Comparison of ENCODE assay signal across 1 cellular context in the genomic region with DNA sequence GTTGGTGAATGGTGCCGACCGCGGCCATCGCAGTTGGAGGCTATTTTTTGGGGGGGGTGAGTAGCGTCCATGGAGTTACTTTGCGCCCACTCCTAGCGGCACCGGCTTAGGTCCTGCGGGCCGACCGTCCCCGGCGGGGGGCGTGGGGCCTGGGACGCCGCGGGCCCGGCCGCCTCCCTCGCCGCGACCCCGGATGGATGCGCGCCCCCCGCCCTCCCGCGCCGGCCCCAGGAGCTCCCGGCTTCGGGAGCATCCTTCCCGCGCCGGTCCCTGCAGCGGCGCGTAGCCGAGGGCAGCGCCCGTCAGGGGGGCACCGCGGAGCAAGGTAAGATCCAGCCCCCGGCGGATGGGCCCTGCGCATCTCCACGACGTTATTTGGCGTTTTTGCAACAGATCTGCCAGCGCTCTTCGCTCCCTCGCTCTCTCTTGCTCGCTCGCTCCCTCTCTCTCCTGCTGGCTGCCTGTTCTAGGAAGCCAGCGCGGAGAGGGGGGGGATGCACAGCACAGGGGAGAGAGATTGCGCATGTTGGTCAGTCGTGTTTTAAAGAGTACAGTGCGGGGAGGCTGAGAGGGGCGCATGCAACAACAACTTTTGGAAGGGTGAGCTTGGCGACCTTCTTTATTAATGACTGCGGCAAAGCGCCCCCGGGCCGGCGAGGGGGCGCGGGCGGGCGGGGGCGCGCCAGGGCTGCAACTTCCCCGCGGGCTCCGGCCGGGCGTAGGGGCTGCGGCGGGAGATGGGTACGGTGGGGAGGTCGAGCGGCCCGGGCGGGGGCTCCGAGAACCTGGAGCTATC.
A peak's percentile ranks its signal among the peaks of the same experiment; 100 is the strongest.
TF ChIP-seq lines count a peak whose summit lies in the region.

No MANE protein-coding gene starts in this region.

TF ChIP-seq in HepG2, 621 proteins besides CTCF, POLR2A, EP300 and RAD21 (continued from another document and continues in another):
- TF ChIP-seq, protein P1, sequence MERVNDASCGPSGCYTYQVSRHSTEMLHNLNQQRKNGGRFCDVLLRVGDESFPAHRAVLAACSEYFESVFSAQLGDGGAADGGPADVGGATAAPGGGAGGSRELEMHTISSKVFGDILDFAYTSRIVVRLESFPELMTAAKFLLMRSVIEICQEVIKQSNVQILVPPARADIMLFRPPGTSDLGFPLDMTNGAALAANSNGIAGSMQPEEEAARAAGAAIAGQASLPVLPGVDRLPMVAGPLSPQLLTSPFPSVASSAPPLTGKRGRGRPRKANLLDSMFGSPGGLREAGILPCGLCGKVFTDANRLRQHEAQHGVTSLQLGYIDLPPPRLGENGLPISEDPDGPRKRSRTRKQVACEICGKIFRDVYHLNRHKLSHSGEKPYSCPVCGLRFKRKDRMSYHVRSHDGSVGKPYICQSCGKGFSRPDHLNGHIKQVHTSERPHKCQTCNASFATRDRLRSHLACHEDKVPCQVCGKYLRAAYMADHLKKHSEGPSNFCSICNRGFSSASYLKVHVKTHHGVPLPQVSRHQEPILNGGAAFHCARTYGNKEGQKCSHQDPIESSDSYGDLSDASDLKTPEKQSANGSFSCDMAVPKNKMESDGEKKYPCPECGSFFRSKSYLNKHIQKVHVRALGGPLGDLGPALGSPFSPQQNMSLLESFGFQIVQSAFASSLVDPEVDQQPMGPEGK (CRISPR knock-in tag; IDR thresholded peaks at IDR 0.05), result peak; percentile 50; the same call in 1 of the 2 replicates
- TF ChIP-seq, protein P2, sequence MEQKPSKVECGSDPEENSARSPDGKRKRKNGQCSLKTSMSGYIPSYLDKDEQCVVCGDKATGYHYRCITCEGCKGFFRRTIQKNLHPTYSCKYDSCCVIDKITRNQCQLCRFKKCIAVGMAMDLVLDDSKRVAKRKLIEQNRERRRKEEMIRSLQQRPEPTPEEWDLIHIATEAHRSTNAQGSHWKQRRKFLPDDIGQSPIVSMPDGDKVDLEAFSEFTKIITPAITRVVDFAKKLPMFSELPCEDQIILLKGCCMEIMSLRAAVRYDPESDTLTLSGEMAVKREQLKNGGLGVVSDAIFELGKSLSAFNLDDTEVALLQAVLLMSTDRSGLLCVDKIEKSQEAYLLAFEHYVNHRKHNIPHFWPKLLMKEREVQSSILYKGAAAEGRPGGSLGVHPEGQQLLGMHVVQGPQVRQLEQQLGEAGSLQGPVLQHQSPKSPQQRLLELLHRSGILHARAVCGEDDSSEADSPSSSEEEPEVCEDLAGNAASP (CRISPR knock-in tag; IDR thresholded peaks at IDR 0.05; ENCODE audit: borderline replicate concordance), result no peak
- TF ChIP-seq BORCS8-MEF2B (CRISPR knock-in tag; IDR thresholded peaks at IDR 0.05) (0 out of 2 replicates have a peak, but pooled peaks have one; percentile 8), CCDC6 (CRISPR knock-in tag; IDR thresholded peaks at IDR 0.05) (0 out of 2 replicates have a peak, but pooled peaks have one; percentile 32), NCOA5 (CRISPR knock-in tag; IDR thresholded peaks at IDR 0.05) (no peak), TARDBP (CRISPR knock-in tag; IDR thresholded peaks at IDR 0.05) (no peak), KDM2A (CRISPR knock-in tag; IDR thresholded peaks at IDR 0.05; ENCODE audit: borderline replicate concordance, low read depth) (peak; percentile 71; the same call in 1 of the 2 replicates), ZBTB14 (CRISPR knock-in tag; IDR thresholded peaks at IDR 0.05) (peak; percentile 11; the same call in 1 of the 2 replicates), ZNF281 (CRISPR knock-in tag; IDR thresholded peaks at IDR 0.05; ENCODE audit: borderline replicate concordance) (peak; percentile 44; the same call in 1 of the 2 replicates), KAT7 (CRISPR knock-in tag; IDR thresholded peaks at IDR 0.05; ENCODE audit: borderline replicate concordance) (0 out of 2 replicates have a peak, but pooled peaks have one; percentile 11), PTBP1 (IDR thresholded peaks at IDR 0.05; ENCODE audit: low read depth, low read length, poor library complexity, severe bottlenecking) (peak; percentile 27), CREBL2 (CRISPR knock-in tag; IDR thresholded peaks at IDR 0.05; ENCODE audit: borderline replicate concordance) (no peak), BRD4 (CRISPR knock-in tag; IDR thresholded peaks at IDR 0.05) (peak; percentile 35; the same call in 1 of the 2 replicates), NKX3-1 (CRISPR knock-in tag; IDR thresholded peaks at IDR 0.05) (0 out of 2 replicates have a peak, but pooled peaks have one; percentile 8), ZNF672 (CRISPR knock-in tag; IDR thresholded peaks at IDR 0.05) (no peak), ZFY (CRISPR knock-in tag; IDR thresholded peaks at IDR 0.05) (peak; percentile 19; the same call in 1 of the 2 replicates), ZEB1 (IDR thresholded peaks at IDR 0.05; ENCODE audit: insufficient replicate concordance, low read depth) (no peak), POLR2AphosphoS5 (IDR thresholded peaks at IDR 0.05; ENCODE audit: low read depth, low read length) (0 out of 2 replicates have a peak, but pooled peaks have one; percentile 37), SOX6 (IDR thresholded peaks at IDR 0.05) (no peak), SOX6 (CRISPR knock-in tag; IDR thresholded peaks at IDR 0.05) (peak; percentile 5; the same call in 1 of the 2 replicates), HNRNPLL (IDR thresholded peaks at IDR 0.05; ENCODE audit: low read depth, low read length, poor library complexity, severe bottlenecking) (peak; percentile 49), KDM5B (CRISPR knock-in tag; IDR thresholded peaks at IDR 0.05; ENCODE audit: borderline replicate concordance) (peak; percentile 3; the same call in 1 of the 2 replicates), RBFOX2 (IDR thresholded peaks at IDR 0.05; ENCODE audit: low read depth, low read length) (no peak), HOXA3 (CRISPR knock-in tag; IDR thresholded peaks at IDR 0.05) (peak; percentile 55; the same call in 1 of the 2 replicates), GZF1 (CRISPR knock-in tag; IDR thresholded peaks at IDR 0.05) (peak; percentile 92), MBNL3 (CRISPR knock-in tag; conservative IDR thresholded peaks at IDR 0.05) (no peak), SP1 (IDR thresholded peaks at IDR 0.05) (no peak), SP1 (CRISPR knock-in tag; IDR thresholded peaks at IDR 0.05) (peak; percentile 23; the same call in 1 of the 2 replicates), ZMYM4 (CRISPR knock-in tag; IDR thresholded peaks at IDR 0.05) (0 out of 2 replicates have a peak, but pooled peaks have one; percentile 20), RAD51 (IDR thresholded peaks at IDR 0.05; ENCODE audit: borderline replicate concordance) (no peak), HDAC1 (CRISPR knock-in tag; IDR thresholded peaks at IDR 0.05) (peak; percentile 58), RNF2 (conservative IDR thresholded peaks at IDR 0.05; ENCODE audit: low read depth) (no peak), FOXP4 (CRISPR knock-in tag; IDR thresholded peaks at IDR 0.05) (0 out of 2 replicates have a peak, but pooled peaks have one; percentile 10), MYPOP (CRISPR knock-in tag; IDR thresholded peaks at IDR 0.05) (peak; percentile 8; the same call in 1 of the 2 replicates), AFF4 (CRISPR knock-in tag; IDR thresholded peaks at IDR 0.05) (peak; percentile 38; the same call in 1 of the 2 replicates), ISX (CRISPR knock-in tag; conservative IDR thresholded peaks at IDR 0.05) (0 out of 2 replicates have a peak, but pooled peaks have one; percentile 17), HOXA7 (CRISPR knock-in tag; IDR thresholded peaks at IDR 0.05) (no peak)
- TF ChIP-seq, protein P3, sequence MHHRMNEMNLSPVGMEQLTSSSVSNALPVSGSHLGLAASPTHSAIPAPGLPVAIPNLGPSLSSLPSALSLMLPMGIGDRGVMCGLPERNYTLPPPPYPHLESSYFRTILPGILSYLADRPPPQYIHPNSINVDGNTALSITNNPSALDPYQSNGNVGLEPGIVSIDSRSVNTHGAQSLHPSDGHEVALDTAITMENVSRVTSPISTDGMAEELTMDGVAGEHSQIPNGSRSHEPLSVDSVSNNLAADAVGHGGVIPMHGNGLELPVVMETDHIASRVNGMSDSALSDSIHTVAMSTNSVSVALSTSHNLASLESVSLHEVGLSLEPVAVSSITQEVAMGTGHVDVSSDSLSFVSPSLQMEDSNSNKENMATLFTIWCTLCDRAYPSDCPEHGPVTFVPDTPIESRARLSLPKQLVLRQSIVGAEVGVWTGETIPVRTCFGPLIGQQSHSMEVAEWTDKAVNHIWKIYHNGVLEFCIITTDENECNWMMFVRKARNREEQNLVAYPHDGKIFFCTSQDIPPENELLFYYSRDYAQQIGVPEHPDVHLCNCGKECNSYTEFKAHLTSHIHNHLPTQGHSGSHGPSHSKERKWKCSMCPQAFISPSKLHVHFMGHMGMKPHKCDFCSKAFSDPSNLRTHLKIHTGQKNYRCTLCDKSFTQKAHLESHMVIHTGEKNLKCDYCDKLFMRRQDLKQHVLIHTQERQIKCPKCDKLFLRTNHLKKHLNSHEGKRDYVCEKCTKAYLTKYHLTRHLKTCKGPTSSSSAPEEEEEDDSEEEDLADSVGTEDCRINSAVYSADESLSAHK (CRISPR knock-in tag; IDR thresholded peaks at IDR 0.05; ENCODE audit: borderline replicate concordance), result no peak
- TF ChIP-seq, protein P4, sequence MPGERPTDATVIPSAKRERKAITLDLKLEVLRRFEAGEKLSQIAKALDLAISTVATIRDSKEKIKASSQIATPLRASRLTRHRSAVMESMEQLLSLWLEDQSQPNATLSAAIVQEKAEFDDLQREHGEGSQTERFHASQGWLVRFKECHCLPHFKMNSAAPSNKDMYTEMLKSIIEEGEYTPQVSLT (CRISPR knock-in tag; IDR thresholded peaks at IDR 0.05; ENCODE audit: borderline replicate concordance, low read depth), result no peak
